ENCODE assay signal across 14 cellular contexts in the genomic region with DNA sequence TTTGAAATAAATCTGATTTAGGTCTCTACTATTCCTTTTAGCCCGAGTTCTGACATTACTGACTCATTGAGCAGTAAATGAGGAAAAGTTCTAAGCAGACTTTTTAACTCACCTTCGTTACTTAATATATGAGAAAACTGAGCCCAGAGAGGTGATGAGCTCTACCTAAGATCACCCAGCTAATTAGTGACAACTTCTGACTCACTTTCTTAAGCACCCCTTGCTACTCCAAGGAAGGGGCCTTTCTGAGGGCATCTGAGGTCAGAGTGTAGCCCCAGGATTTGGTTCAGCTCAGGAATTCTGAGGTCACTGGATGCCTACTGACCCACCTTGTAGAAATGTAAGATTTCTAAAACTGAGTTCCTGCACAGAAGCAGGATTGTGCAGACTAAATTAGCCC.
A peak's percentile ranks its signal among the peaks of the same experiment; 100 is the strongest.
DNase-seq lines count a peak whose midpoint lies in the region; ATAC-seq, FAIRE-seq and TF ChIP-seq lines count a peak whose summit lies in the region.
"Had no signal": no experiment of that assay in that cellular context is flagged by ENCODE, and none has a peak within 500 bp of the region (broad histone marks: within the 10 kb centered on the region; RNA-seq: fewer than 3 reads in every experiment).

No MANE protein-coding gene starts in this region.

- TF ChIP-seq CTCF in A549 (IDR thresholded peaks at IDR 0.05) (no peak), GM23338 (conservative IDR thresholded peaks at IDR 0.05; ENCODE audit: low read depth in 2 of 2) (no peak)

- H3K4me1 ChIP-seq in A549 (peaks cover 47% of the 10 kb centered on the region), GM23338 (ENCODE audit: insufficient read depth) (peaks cover 10% of the 10 kb centered on the region), mesendoderm (ENCODE audit: control insufficient read depth, low read depth, low read length) (no peaks in the 10 kb centered on the region)

- no peak for TF ChIP-seq RAD21 in A549 (conservative IDR thresholded peaks at IDR 0.05 in 1 of 2, IDR thresholded peaks at IDR 0.05 in 1 of 2)

- H3K4me3 Mint-ChIP-seq in GM23338, result no peak overlapping the region
- H3K4me3 Mint-ChIP-seq: CD4-positive, CD25-positive, alpha-beta regulatory T cell had no signal

- no peaks in the 10 kb centered on the region for H3K9me2 ChIP-seq in GM23338 (ENCODE audit: insufficient read depth)

- 85% methylated on average over 2 of the region's 2 CpGs for WGBS in A549 (ENCODE audit: missing lambda C conversion rate)
- no CpG with 5 or more reads among the region's 2 CpGs for WGBS in mesendoderm (ENCODE audit: extremely low coverage, insufficient coverage, low lambda C conversion rate)

- H3K36me3 ChIP-seq in GM23338 (ENCODE audit: insufficient read depth) (no peaks in the 10 kb centered on the region), mesendoderm (ENCODE audit: control insufficient read depth, insufficient read depth, low read length) (no peaks in the 10 kb centered on the region)

- H3F3A ChIP-seq in GM23338 (replicated peaks; ENCODE audit: low read depth), result no peaks in the 10 kb centered on the region

- H3K9ac ChIP-seq in mesendoderm (ENCODE audit: low read length), result no peak overlapping the region
- H3K9ac ChIP-seq: BLaER1 treated with 17β-estradiol and CSF1 and Interleukin-3, amounts not matched to agents 10 nM and 100 nM had no signal

- H3K4ac ChIP-seq in mesendoderm (ENCODE audit: low read depth, low read length), result no peak overlapping the region

- no peak overlapping the region for H2BK15ac ChIP-seq in mesendoderm (replicated peaks; ENCODE audit: low read depth)

- H3K27ac Mint-ChIP-seq in GM23338, result peak overlapping the region; percentile 53; the same call in 1 of the 2 replicates
- H3K27ac Mint-ChIP-seq: CD4-positive, CD25-positive, alpha-beta regulatory T cell had no signal

- no peak overlapping the region for H2BK120ac ChIP-seq in mesendoderm (ENCODE audit: low read depth, low read length)

- DNase-seq in A549 (ENCODE audit: low read depth in 1 of 2, low spot score in 1 of 2) (no peak), GM23338 (ENCODE audit: low spot score) (no peak), RCC 7860 (ENCODE audit: low spot score) (peak; percentile 53), mesendoderm (no peak), NCI-H2081 treated with DMSO at 0.1 percent for 48 hours (lab: John Stamatoyannopoulos, UW) (no peak), substantia nigra (lab: John Stamatoyannopoulos, UW) (no peak), NCI-H748 (lab: John Stamatoyannopoulos, UW; ENCODE audit: unreplicated experiment) (no peak)
- DNase-seq: 8988T; CD4-positive, CD25-positive, alpha-beta regulatory T cell; DMS53 had no signal

- no peaks in the 10 kb centered on the region for H4K20me1 ChIP-seq in GM23338 (replicated peaks; ENCODE audit: insufficient read depth)
- H4K20me1 ChIP-seq: BLaER1 treated with 17β-estradiol and CSF1 and Interleukin-3, amounts not matched to agents 10 nM and 100 nM had no signal

- H3K9me3 Mint-ChIP-seq in GM23338, result no peaks in the 10 kb centered on the region
- H3K9me3 Mint-ChIP-seq: CD4-positive, CD25-positive, alpha-beta regulatory T cell had no signal

- H3K27me3 Mint-ChIP-seq in GM23338 (ENCODE audit: insufficient read depth, low read depth, poor library complexity), result no peaks in the 10 kb centered on the region
- H3K27me3 Mint-ChIP-seq: CD4-positive, CD25-positive, alpha-beta regulatory T cell had no signal

- H2AFZ ChIP-seq in GM23338, result no peak overlapping the region

- H2BK5ac ChIP-seq in mesendoderm (ENCODE audit: low read length), result no peak overlapping the region

- no peaks in the 10 kb centered on the region for H3K79me1 ChIP-seq in mesendoderm (ENCODE audit: low read length)

- FAIRE-seq in A549 (lab: Jason Lieb, UNC), result no peak
- no peak for FAIRE-seq in RCC 7860 (lab: Jason Lieb, UNC)
- FAIRE-seq: GM12878 had no signal

- peak overlapping the region; percentile 56 for H4K8ac ChIP-seq in mesendoderm (ENCODE audit: low read depth, low read length)

- peaks cover 22% of the 10 kb centered on the region for H3K4me1 Mint-ChIP-seq in GM23338

- H2AK5ac ChIP-seq in mesendoderm (ENCODE audit: low read length), result no peak overlapping the region

- peak overlapping the region; percentile 60 for H3K18ac ChIP-seq in mesendoderm (ENCODE audit: low read length)

- H3K27me3 ChIP-seq in GM23338 (ENCODE audit: insufficient read depth), result no peaks in the 10 kb centered on the region
- no peaks in the 10 kb centered on the region for H3K27me3 ChIP-seq in mesendoderm (ENCODE audit: insufficient read depth, low read length, poor library complexity)
- H3K27me3 ChIP-seq: BLaER1 treated with 17β-estradiol and CSF1 and Interleukin-3, amounts not matched to agents 10 nM and 100 nM had no signal

- no peaks in the 10 kb centered on the region for H3K36me3 Mint-ChIP-seq in GM23338 (ENCODE audit: low read depth)
- H3K36me3 Mint-ChIP-seq: CD4-positive, CD25-positive, alpha-beta regulatory T cell had no signal

- TF ChIP-seq POLR2A in A549 (IDR thresholded peaks at IDR 0.05; ENCODE audit: low read length), result no peak

- H3K79me2 ChIP-seq in GM23338 (replicated peaks; ENCODE audit: insufficient read depth) (no peaks in the 10 kb centered on the region), mesendoderm (ENCODE audit: control insufficient read depth, insufficient read depth, low read length) (no peaks in the 10 kb centered on the region)

- CTCF ChIA-PET in A549 (lab: Yijun Ruan, JAX), result interaction anchor here (0.8 to 1.9 kb wide), 3 partner anchors 9 to 102 kb away, joined by 3 to 4 read pairs (median 4); partner anchors contain the start of gene FZD5

- H3K23ac ChIP-seq in mesendoderm (ENCODE audit: low read length), result no peak overlapping the region

- no peak for TF ChIP-seq EP300 in A549 (IDR thresholded peaks at IDR 0.05)

- POLR2A ChIA-PET in A549 (lab: Yijun Ruan, JAX), result no interaction called here

- H4K5ac ChIP-seq in mesendoderm (ENCODE audit: low read length), result no peak overlapping the region

- H3K4me2 ChIP-seq in A549, result no peak overlapping the region
- no peak overlapping the region for H3K4me2 ChIP-seq in GM23338
- H3K4me2 ChIP-seq in mesendoderm (ENCODE audit: low read length), result no peak overlapping the region

- no peak overlapping the region for H3K56ac ChIP-seq in mesendoderm (ENCODE audit: low read length)

- H3K9me3 ChIP-seq in A549, result no peaks in the 10 kb centered on the region
- H3K9me3 ChIP-seq: BLaER1 treated with 17β-estradiol and CSF1 and Interleukin-3, amounts not matched to agents 10 nM and 100 nM had no signal

- H3K27ac ChIP-seq in A549 (peak overlapping the region; percentile 72 to 83; a peak in 5 of 6 replicates), GM23338 (ENCODE audit: low read depth) (no peak overlapping the region), mesendoderm (ENCODE audit: low read depth, low read length) (no peak overlapping the region), substantia nigra (ENCODE audit: low read depth, low read length, poor library complexity, severe bottlenecking) (no peak overlapping the region)
- H3K27ac ChIP-seq: BLaER1 treated with 17β-estradiol and CSF1 and Interleukin-3, amounts not matched to agents 10 nM and 100 nM had no signal

- H3K4me3 ChIP-seq in A549, result no peak overlapping the region
- no peak overlapping the region for H3K4me3 ChIP-seq in GM23338
- no peak overlapping the region for H3K4me3 ChIP-seq in mesendoderm (ENCODE audit: low read length)
- H3K4me3 ChIP-seq: BLaER1 treated with 17β-estradiol and CSF1 and Interleukin-3, amounts not matched to agents 10 nM and 100 nM; GM12878 had no signal

- no peak for ATAC-seq in A549
- ATAC-seq in GM23338, result no peak
- ATAC-seq in HG02588 (IDR thresholded peaks at IDR 0.05; ENCODE audit: unreplicated experiment), result no peak
- ATAC-seq: GM12878, HCT116 had no signal

TF ChIP-seq in A549, 52 proteins besides CTCF, POLR2A, EP300 and RAD21 (continues in another document):
- TF ChIP-seq RARB (CRISPR knock-in tag; IDR thresholded peaks at IDR 0.05) (no peak), HOXA7 (CRISPR knock-in tag; IDR thresholded peaks at IDR 0.05) (no peak), TP53 (CRISPR knock-in tag; IDR thresholded peaks at IDR 0.05) (no peak), MAZ (IDR thresholded peaks at IDR 0.05; ENCODE audit: borderline replicate concordance, low read depth, low read length) (no peak), RFX5 (IDR thresholded peaks at IDR 0.05) (no peak), JUN (IDR thresholded peaks at IDR 0.05) (no peak), MYC (IDR thresholded peaks at IDR 0.05; ENCODE audit: borderline replicate concordance, low read length) (no peak), PHF8 (IDR thresholded peaks at IDR 0.05; ENCODE audit: borderline replicate concordance, low read depth) (no peak), NR3C1 (IDR thresholded peaks at IDR 0.05) (no peak)
- TF ChIP-seq, protein P1, sequence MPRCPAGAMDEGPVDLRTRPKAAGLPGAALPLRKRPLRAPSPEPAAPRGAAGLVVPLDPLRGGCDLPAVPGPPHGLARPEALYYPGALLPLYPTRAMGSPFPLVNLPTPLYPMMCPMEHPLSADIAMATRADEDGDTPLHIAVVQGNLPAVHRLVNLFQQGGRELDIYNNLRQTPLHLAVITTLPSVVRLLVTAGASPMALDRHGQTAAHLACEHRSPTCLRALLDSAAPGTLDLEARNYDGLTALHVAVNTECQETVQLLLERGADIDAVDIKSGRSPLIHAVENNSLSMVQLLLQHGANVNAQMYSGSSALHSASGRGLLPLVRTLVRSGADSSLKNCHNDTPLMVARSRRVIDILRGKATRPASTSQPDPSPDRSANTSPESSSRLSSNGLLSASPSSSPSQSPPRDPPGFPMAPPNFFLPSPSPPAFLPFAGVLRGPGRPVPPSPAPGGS (IDR thresholded peaks at IDR 0.05), result no peak

TF ChIP-seq in GM23338, 12 proteins besides CTCF, POLR2A, EP300 and RAD21:
- TF ChIP-seq JUNB (IDR thresholded peaks at IDR 0.05; ENCODE audit: unreplicated experiment) (no peak), EZH2 (IDR thresholded peaks at IDR 0.05; ENCODE audit: low read depth, unreplicated experiment) (no peak)

Comparison
In these comparisons a context has a peak if more than half of its experiments do, and no peak if none do; other contexts are left out.
1. H3K27ac ChIP-seq: peak in A549 (2 of 2); none in GM23338 (single experiment), mesendoderm (single experiment) and substantia nigra (single experiment).